ENCODE assay signal across 1 cellular context in genomic region chr20:25643735-25644134, GRCh38.
TF ChIP-seq lines count a peak whose summit lies in the region.

No MANE protein-coding gene starts in this region.

TF ChIP-seq in SK-N-SH, 30 proteins besides CTCF, POLR2A, EP300 and RAD21 (continued from another document):
- TF ChIP-seq, protein P1, sequence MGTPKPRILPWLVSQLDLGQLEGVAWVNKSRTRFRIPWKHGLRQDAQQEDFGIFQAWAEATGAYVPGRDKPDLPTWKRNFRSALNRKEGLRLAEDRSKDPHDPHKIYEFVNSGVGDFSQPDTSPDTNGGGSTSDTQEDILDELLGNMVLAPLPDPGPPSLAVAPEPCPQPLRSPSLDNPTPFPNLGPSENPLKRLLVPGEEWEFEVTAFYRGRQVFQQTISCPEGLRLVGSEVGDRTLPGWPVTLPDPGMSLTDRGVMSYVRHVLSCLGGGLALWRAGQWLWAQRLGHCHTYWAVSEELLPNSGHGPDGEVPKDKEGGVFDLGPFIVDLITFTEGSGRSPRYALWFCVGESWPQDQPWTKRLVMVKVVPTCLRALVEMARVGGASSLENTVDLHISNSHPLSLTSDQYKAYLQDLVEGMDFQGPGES (IDR thresholded peaks at IDR 0.05; ENCODE audit: low read depth, low read length): no peak
- TF ChIP-seq, protein P2, sequence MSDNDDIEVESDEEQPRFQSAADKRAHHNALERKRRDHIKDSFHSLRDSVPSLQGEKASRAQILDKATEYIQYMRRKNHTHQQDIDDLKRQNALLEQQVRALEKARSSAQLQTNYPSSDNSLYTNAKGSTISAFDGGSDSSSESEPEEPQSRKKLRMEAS (IDR thresholded peaks at IDR 0.05; ENCODE audit: low read depth): no peak
- TF ChIP-seq FOSL2 (IDR thresholded peaks at IDR 0.05; ENCODE audit: borderline replicate concordance, low read depth) (no peak), JUND (IDR thresholded peaks at IDR 0.05) (no peak), CHD2 (IDR thresholded peaks at IDR 0.05; ENCODE audit: low read length, partially characterized antibody) (no peak), TEAD4 (IDR thresholded peaks at IDR 0.05; ENCODE audit: borderline replicate concordance, insufficient read depth) (no peak), ELF1 (IDR thresholded peaks at IDR 0.05) (no peak), MXI1 (IDR thresholded peaks at IDR 0.05; ENCODE audit: low read depth, low read length) (no peak), EZH2phosphoT487 (IDR thresholded peaks at IDR 0.05; ENCODE audit: borderline replicate concordance, low read depth) (no peak), TCF12 (IDR thresholded peaks at IDR 0.05) (no peak), REST (IDR thresholded peaks at IDR 0.05; ENCODE audit: low read depth, low read length) (no peak), RXRA (IDR thresholded peaks at IDR 0.05; ENCODE audit: borderline replicate concordance, low read depth) (no peak), SMC3 (IDR thresholded peaks at IDR 0.05; ENCODE audit: low read depth, low read length) (no peak)
TF ChIP-seq in SK-N-SH: peak in this region for 0.
